18 cellular contexts compared by ENCODE assay signal in the genomic region with DNA sequence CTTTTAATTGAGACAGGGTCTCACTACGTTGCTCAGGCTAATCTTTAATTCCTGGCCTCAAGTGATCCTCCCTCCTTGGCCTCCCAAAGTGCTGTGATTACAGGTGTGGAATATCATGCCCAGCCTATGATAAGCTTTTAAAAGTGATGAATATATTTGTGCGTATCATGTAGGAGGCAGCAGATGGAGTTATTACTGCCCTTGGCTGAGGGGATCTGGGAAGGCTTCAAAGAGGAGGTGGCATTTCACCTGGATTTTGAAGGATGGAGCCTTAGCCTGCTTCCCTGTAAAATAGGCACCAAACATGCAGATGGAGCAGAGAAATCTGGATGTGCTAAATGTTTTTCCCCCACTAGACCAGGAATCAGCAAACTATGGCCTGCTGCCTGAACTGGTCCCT. TPM values are rescaled to one million over a fixed set of nuclear protein-coding genes. Genes with fewer than 3 reads are reported as not detected.
DNase-seq lines count a peak whose midpoint lies in the region; ATAC-seq and TF ChIP-seq lines count a peak whose summit lies in the region.
"Had no signal": no experiment of that assay in that cellular context is flagged by ENCODE, and none has a peak within 500 bp of the region (broad histone marks: within the 10 kb centered on the region; RNA-seq: fewer than 3 reads in every experiment).

No MANE protein-coding gene starts in this region.

- peaks cover 9% of the 10 kb centered on the region for H3K36me3 ChIP-seq in CD4-positive, alpha-beta memory T cell (ENCODE audit: insufficient read depth, low read length)

- no peak for DNase-seq in activated T-cell treated with anti-CD3 and anti-CD28 coated beads, Interleukin-2, amount 50 U/mL, for 72 hours
- DNase-seq in activated T-cell treated with anti-CD3 and anti-CD28 coated beads, Interleukin-2, amount 50 U/mL, for 1 hour, result no peak
- DNase-seq in CD4-positive, alpha-beta memory T cell, result no peak
- DNase-seq in T-helper 17 cell, result no peak
- DNase-seq in immature natural killer cell, result no peak
- DNase-seq in GM13976 (ENCODE audit: low spot score), result no peak
- DNase-seq: GDM1; GM23248; HCEC 1CT; NCI-H187; NK-92 treated with Interleukin-12 subunit alpha and Interleukin-12 subunit beta, amount 100 ng/mL, for 24 hours; OCI-M1; SHP77 treated with DMSO at 0.1 percent for 48 hours had no signal

- in situ Hi-C loops in GM13976 (cut with MboI; ENCODE audit: low sequenced_read_pairs, unreplicated experiment), result no loop called here

- peaks cover 82% of the 10 kb centered on the region for H3K4me1 Mint-ChIP-seq in activated T-cell treated with anti-CD3 and anti-CD28 coated beads, Interleukin-2, amount 50 U/mL, for 72 hours (ENCODE audit: low read depth)
- H3K4me1 Mint-ChIP-seq in CD4-positive, alpha-beta memory T cell, result peaks cover 41 to 82% (median 55%) of the 10 kb centered on the region in 4 donors
- peaks cover 37% of the 10 kb centered on the region for H3K4me1 Mint-ChIP-seq in T-helper 17 cell
- peaks cover 79 to 80% of the 10 kb centered on the region in 2 donors for H3K4me1 Mint-ChIP-seq in immature natural killer cell

- H3K4me3 Mint-ChIP-seq in activated T-cell treated with anti-CD3 and anti-CD28 coated beads, Interleukin-2, amount 50 U/mL, for 72 hours, result no peak overlapping the region
- peak overlapping the region in 1 of 8 donors; percentile 49 for H3K4me3 Mint-ChIP-seq in CD4-positive, alpha-beta memory T cell
- H3K4me3 Mint-ChIP-seq in T-helper 17 cell (no peak overlapping the region), immature natural killer cell (peak overlapping the region in 1 of 5 donors; percentile 59)
- H3K4me3 Mint-ChIP-seq: B cell had no signal

- H3K27me3 Mint-ChIP-seq in activated T-cell treated with anti-CD3 and anti-CD28 coated beads, Interleukin-2, amount 50 U/mL, for 72 hours (ENCODE audit: low read depth), result no peaks in the 10 kb centered on the region
- no peaks in the 10 kb centered on the region for H3K27me3 Mint-ChIP-seq in CD4-positive, alpha-beta memory T cell
- H3K27me3 Mint-ChIP-seq in T-helper 17 cell, result no peaks in the 10 kb centered on the region
- peaks cover 0 to 6% (median 0%) of the 10 kb centered on the region in 3 donors for H3K27me3 Mint-ChIP-seq in immature natural killer cell (ENCODE audit: low read depth in 3 of 3)
- H3K27me3 Mint-ChIP-seq: B cell had no signal

- no peak overlapping the region for H3K27ac ChIP-seq in CD4-positive, alpha-beta memory T cell (ENCODE audit: low read depth, low read length)
- H3K27ac ChIP-seq: GM23248, HL-60 had no signal

- H3K27ac Mint-ChIP-seq in activated T-cell treated with anti-CD3 and anti-CD28 coated beads, Interleukin-2, amount 50 U/mL, for 72 hours, result peak overlapping the region; percentile 15
- H3K27ac Mint-ChIP-seq in CD4-positive, alpha-beta memory T cell, result peak overlapping the region; percentile 13 to 90 (median 35)
- H3K27ac Mint-ChIP-seq in T-helper 17 cell (peak overlapping the region; percentile 16), immature natural killer cell (peak overlapping the region; percentile 41 to 88 (median 71))
- H3K27ac Mint-ChIP-seq: B cell had no signal

- ATAC-seq in activated T-cell treated with anti-CD3 and anti-CD28 coated beads, Interleukin-2, amount 50 U/mL, for 72 hours (replicated peaks in 1 of 2), result no peak
- ATAC-seq in T-helper 17 cell (no peak), GM19328 (IDR thresholded peaks at IDR 0.05; ENCODE audit: unreplicated experiment) (no peak), HG03354 (IDR thresholded peaks at IDR 0.05; ENCODE audit: poor library complexity, severe bottlenecking, unreplicated experiment) (no peak)
- ATAC-seq: GM12878 had no signal

- H3K4me1 ChIP-seq in CD4-positive, alpha-beta memory T cell (ENCODE audit: insufficient read depth, low read length), result peaks cover 86% of the 10 kb centered on the region

- CTCF ChIA-PET in CD4-positive, alpha-beta memory T cell (lab: Charles Lee; ENCODE audit: partially characterized antibody), result interaction anchor here (4.0 to 21.8 kb wide), 4 partner anchors 8 to 156 kb away, joined by 18 to 627 read pairs (median 180); no protein-coding TSS in a partner anchor

- POLR2A ChIA-PET in CD4-positive, alpha-beta memory T cell (lab: Charles Lee; ENCODE audit: partially characterized antibody), result interaction anchor here (1.5 to 6.9 kb wide), 2 partner anchors 9 to 22 kb away, joined by 3 to 93 read pairs; a partner anchor contains a TSS

- intact Hi-C loops in CD4-positive, alpha-beta memory T cell (cut with micrococcal nuclease), result no loop called here

- no peaks in the 10 kb centered on the region for H3K27me3 ChIP-seq in CD4-positive, alpha-beta memory T cell (ENCODE audit: insufficient read depth, low read length)

- H3K9me3 ChIP-seq in CD4-positive, alpha-beta memory T cell (ENCODE audit: control insufficient read depth in 1 of 2, low read length in 2 of 2), result no peaks in the 10 kb centered on the region
- H3K9me3 ChIP-seq in T-helper 17 cell (ENCODE audit: control insufficient read depth, low read length, poor library complexity, severe bottlenecking), result no peaks in the 10 kb centered on the region

- H3K9me3 Mint-ChIP-seq in activated T-cell treated with anti-CD3 and anti-CD28 coated beads, Interleukin-2, amount 50 U/mL, for 72 hours, result peaks cover 0 to 2% of the 10 kb centered on the region in 2 donors
- H3K9me3 Mint-ChIP-seq in CD4-positive, alpha-beta memory T cell, result no peaks in the 10 kb centered on the region
- no peaks in the 10 kb centered on the region for H3K9me3 Mint-ChIP-seq in immature natural killer cell

- peaks cover 4 to 16% of the 10 kb centered on the region in 2 donors for H3K36me3 Mint-ChIP-seq in activated T-cell treated with anti-CD3 and anti-CD28 coated beads, Interleukin-2, amount 50 U/mL, for 72 hours (ENCODE audit: insufficient read depth in 2 of 2)
- H3K36me3 Mint-ChIP-seq in CD4-positive, alpha-beta memory T cell, result peaks cover 9 to 16% of the 10 kb centered on the region in 2 donors
- H3K36me3 Mint-ChIP-seq in T-helper 17 cell (ENCODE audit: low read depth) (peaks cover 1% of the 10 kb centered on the region), immature natural killer cell (peaks cover 9 to 18% (median 18%) of the 10 kb centered on the region in 3 donors)

- no peak for TF ChIP-seq CTCF in GM13976 (IDR thresholded peaks at IDR 0.05; ENCODE audit: borderline replicate concordance, control extremely low read depth, extremely low read depth, insufficient read depth, missing control alignments)

- no peak overlapping the region for H3K4me3 ChIP-seq in CD4-positive, alpha-beta memory T cell (ENCODE audit: low read length in 2 of 2)
- H3K4me3 ChIP-seq: GM12878, GM23248 had no signal

RNA-seq across cellular contexts. Expression of a gene that starts 10.1 kb away (rescaled TPM):
- total RNA-seq in activated T-cell treated with anti-CD3 and anti-CD28 coated beads, Interleukin-2, amount 50 U/mL, for 72 hours, result 100 to 1,000 TPM; 334 to 429 TPM
- total RNA-seq in CD4-positive, alpha-beta memory T cell, result 100 to 1,000 TPM; 124 to 125 TPM
- polyA plus RNA-seq in CD4-positive, alpha-beta memory T cell, result 100 to 1,000 TPM; 268 to 334 TPM
- 100 to 1,000 TPM; 210 to 310 TPM for total RNA-seq in T-helper 17 cell
- polyA plus RNA-seq in immature natural killer cell, result 100 to 1,000 TPM in 2 of 3 donors, 10 to 100 TPM in 1; 90.5 to 197 (median 117) TPM

Comparison
In these comparisons a context has a peak if more than half of its experiments do, and no peak if none do; other contexts are left out.
1. H3K27ac Mint-ChIP-seq: peak in every context shown above with its lines; median percentile 71 in immature natural killer cell; 35 in CD4-positive, alpha-beta memory T cell; 16 in T-helper 17 cell; 15 in activated T-cell treated with anti-CD3 and anti-CD28 coated beads, Interleukin-2, amount 50 U/mL, for 72 hours.